1 cellular context compared by ENCODE assay signal in the genomic region with DNA sequence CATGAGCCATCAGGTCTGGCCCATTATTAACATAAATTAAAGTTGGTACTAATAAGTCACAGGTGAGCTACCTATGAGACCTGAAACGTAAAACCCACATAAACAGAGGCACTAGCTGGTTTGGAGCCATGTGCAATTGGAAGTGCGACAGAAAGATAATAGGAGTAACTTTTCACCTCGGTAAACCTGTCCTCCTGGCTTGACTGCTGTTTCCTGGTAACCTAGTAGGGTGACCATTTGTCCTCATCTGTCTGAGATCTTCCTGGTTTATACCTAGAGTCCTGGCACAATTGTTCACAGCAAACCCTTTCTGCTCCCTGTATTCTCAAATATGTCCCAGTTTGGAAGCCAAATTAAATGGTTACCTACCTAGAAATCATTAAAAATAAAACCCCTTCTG.
TF ChIP-seq lines count a peak whose summit lies in the region.

No MANE protein-coding gene starts in this region.

TF ChIP-seq in GM23338, 12 proteins besides CTCF, POLR2A, EP300 and RAD21 (continued from another document):
- TF ChIP-seq, protein P1, sequence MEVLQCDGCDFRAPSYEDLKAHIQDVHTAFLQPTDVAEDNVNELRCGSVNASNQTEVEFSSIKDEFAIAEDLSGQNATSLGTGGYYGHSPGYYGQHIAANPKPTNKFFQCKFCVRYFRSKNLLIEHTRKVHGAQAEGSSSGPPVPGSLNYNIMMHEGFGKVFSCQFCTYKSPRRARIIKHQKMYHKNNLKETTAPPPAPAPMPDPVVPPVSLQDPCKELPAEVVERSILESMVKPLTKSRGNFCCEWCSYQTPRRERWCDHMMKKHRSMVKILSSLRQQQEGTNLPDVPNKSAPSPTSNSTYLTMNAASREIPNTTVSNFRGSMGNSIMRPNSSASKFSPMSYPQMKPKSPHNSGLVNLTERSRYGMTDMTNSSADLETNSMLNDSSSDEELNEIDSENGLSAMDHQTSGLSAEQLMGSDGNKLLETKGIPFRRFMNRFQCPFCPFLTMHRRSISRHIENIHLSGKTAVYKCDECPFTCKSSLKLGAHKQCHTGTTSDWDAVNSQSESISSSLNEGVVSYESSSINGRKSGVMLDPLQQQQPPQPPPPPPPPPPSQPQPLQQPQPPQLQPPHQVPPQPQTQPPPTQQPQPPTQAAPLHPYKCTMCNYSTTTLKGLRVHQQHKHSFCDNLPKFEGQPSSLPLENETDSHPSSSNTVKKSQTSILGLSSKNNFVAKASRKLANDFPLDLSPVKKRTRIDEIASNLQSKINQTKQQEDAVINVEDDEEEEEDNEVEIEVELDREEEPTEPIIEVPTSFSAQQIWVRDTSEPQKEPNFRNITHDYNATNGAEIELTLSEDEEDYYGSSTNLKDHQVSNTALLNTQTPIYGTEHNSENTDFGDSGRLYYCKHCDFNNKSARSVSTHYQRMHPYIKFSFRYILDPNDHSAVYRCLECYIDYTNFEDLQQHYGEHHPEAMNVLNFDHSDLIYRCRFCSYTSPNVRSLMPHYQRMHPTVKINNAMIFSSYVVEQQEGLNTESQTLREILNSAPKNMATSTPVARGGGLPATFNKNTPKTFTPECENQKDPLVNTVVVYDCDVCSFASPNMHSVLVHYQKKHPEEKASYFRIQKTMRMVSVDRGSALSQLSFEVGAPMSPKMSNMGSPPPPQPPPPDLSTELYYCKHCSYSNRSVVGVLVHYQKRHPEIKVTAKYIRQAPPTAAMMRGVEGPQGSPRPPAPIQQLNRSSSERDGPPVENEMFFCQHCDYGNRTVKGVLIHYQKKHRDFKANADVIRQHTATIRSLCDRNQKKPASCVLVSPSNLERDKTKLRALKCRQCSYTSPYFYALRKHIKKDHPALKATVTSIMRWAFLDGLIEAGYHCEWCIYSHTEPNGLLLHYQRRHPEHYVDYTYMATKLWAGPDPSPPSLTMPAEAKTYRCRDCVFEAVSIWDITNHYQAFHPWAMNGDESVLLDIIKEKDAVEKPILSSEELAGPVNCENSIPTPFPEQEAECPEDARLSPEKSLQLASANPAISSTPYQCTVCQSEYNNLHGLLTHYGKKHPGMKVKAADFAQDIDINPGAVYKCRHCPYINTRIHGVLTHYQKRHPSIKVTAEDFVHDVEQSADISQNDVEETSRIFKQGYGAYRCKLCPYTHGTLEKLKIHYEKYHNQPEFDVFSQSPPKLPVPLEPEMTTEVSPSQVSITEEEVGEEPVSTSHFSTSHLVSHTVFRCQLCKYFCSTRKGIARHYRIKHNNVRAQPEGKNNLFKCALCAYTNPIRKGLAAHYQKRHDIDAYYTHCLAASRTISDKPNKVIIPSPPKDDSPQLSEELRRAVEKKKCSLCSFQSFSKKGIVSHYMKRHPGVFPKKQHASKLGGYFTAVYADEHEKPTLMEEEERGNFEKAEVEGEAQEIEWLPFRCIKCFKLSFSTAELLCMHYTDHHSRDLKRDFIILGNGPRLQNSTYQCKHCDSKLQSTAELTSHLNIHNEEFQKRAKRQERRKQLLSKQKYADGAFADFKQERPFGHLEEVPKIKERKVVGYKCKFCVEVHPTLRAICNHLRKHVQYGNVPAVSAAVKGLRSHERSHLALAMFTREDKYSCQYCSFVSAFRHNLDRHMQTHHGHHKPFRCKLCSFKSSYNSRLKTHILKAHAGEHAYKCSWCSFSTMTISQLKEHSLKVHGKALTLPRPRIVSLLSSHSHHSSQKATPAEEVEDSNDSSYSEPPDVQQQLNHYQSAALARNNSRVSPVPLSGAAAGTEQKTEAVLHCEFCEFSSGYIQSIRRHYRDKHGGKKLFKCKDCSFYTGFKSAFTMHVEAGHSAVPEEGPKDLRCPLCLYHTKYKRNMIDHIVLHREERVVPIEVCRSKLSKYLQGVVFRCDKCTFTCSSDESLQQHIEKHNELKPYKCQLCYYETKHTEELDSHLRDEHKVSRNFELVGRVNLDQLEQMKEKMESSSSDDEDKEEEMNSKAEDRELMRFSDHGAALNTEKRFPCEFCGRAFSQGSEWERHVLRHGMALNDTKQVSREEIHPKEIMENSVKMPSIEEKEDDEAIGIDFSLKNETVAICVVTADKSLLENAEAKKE (CRISPR knock-in tag; IDR thresholded peaks at IDR 0.05), result no peak
- no peak for TF ChIP-seq ZNF331 (CRISPR knock-in tag; IDR thresholded peaks at IDR 0.05; ENCODE audit: low read depth)
- TF ChIP-seq EZH2 (IDR thresholded peaks at IDR 0.05; ENCODE audit: low read depth, unreplicated experiment), result no peak
- no peak for TF ChIP-seq STAT1 (IDR thresholded peaks at IDR 0.05; ENCODE audit: unreplicated experiment)
- TF ChIP-seq ZNF114 (CRISPR knock-in tag; IDR thresholded peaks at IDR 0.05), result no peak
- TF ChIP-seq, protein P2, sequence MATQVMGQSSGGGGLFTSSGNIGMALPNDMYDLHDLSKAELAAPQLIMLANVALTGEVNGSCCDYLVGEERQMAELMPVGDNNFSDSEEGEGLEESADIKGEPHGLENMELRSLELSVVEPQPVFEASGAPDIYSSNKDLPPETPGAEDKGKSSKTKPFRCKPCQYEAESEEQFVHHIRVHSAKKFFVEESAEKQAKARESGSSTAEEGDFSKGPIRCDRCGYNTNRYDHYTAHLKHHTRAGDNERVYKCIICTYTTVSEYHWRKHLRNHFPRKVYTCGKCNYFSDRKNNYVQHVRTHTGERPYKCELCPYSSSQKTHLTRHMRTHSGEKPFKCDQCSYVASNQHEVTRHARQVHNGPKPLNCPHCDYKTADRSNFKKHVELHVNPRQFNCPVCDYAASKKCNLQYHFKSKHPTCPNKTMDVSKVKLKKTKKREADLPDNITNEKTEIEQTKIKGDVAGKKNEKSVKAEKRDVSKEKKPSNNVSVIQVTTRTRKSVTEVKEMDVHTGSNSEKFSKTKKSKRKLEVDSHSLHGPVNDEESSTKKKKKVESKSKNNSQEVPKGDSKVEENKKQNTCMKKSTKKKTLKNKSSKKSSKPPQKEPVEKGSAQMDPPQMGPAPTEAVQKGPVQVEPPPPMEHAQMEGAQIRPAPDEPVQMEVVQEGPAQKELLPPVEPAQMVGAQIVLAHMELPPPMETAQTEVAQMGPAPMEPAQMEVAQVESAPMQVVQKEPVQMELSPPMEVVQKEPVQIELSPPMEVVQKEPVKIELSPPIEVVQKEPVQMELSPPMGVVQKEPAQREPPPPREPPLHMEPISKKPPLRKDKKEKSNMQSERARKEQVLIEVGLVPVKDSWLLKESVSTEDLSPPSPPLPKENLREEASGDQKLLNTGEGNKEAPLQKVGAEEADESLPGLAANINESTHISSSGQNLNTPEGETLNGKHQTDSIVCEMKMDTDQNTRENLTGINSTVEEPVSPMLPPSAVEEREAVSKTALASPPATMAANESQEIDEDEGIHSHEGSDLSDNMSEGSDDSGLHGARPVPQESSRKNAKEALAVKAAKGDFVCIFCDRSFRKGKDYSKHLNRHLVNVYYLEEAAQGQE (IDR thresholded peaks at IDR 0.05; ENCODE audit: unreplicated experiment), result no peak
- no peak for TF ChIP-seq CREB1 (CRISPR knock-in tag; IDR thresholded peaks at IDR 0.05; ENCODE audit: low read depth)
- no peak for TF ChIP-seq NANOG (IDR thresholded peaks at IDR 0.05; ENCODE audit: borderline replicate concordance)
- no peak for TF ChIP-seq EZH2phosphoT487 (IDR thresholded peaks at IDR 0.05; ENCODE audit: unreplicated experiment)
